ENCODE assay signal across 1 cellular context in the genomic region with DNA sequence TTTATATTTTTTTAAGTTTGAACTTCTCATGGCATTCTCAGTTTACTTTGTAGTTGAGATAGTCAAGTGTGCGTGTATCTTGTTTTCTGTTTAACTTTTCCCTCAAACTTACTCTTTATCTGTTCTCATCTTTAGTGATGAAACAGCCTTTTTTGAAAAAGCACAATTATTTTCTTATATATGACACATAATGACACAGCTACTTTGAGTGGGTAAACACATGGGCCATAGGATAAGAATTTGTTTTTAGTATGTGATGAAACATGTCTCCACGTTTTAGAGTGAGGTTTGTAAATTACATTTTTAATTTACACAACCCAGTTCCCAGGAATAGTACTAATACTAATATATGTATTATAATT.
TF ChIP-seq lines count a peak whose summit lies in the region.

No MANE protein-coding gene starts in this region.

TF ChIP-seq in K562, 482 proteins besides CTCF, POLR2A, EP300 and RAD21 (continued from another document and continues in another):
- TF ChIP-seq PCBP2 (IDR thresholded peaks at IDR 0.05; ENCODE audit: low read depth, low read length, poor library complexity, severe bottlenecking) (no peak), TAL1 (IDR thresholded peaks at IDR 0.05) (peak; percentile 41), ZNF146 (CRISPR knock-in tag; IDR thresholded peaks at IDR 0.05; ENCODE audit: unreplicated experiment) (no peak), TRIM28 (IDR thresholded peaks at IDR 0.05) (no peak), NBN (IDR thresholded peaks at IDR 0.05; ENCODE audit: low read depth) (no peak), MED1 (CRISPR knock-in tag; IDR thresholded peaks at IDR 0.05; ENCODE audit: borderline replicate concordance) (no peak), RCOR1 (IDR thresholded peaks at IDR 0.05; ENCODE audit: borderline replicate concordance in 1 of 2, low read depth in 2 of 2, low read length in 2 of 2) (0 out of 4 replicates have a peak, but pooled peaks of 1 of the 2 experiments have one; percentile 14), ASH1L (IDR thresholded peaks at IDR 0.05; ENCODE audit: borderline replicate concordance, low read depth, partially characterized antibody) (peak; percentile 31), SETDB1 (IDR thresholded peaks at IDR 0.05; ENCODE audit: low read length) (no peak), SMAD3 (CRISPR knock-in tag; conservative IDR thresholded peaks at IDR 0.05) (no peak), ZC3H8 (IDR thresholded peaks at IDR 0.05) (no peak), MYC (IDR thresholded peaks at IDR 0.05; ENCODE audit: low read depth, low read length) (peak; percentile 38; the same call in 1 of the 2 replicates), MYC (CRISPR knock-in tag; IDR thresholded peaks at IDR 0.05; ENCODE audit: borderline replicate concordance, low read depth) (no peak), ZNF766 (CRISPR knock-in tag; conservative IDR thresholded peaks at IDR 0.05) (no peak), SIN3B (IDR thresholded peaks at IDR 0.05; ENCODE audit: low read depth) (no peak), DPF2 (IDR thresholded peaks at IDR 0.05) (peak; percentile 87), ZNF311 (CRISPR knock-in tag; IDR thresholded peaks at IDR 0.05) (no peak), TEAD4 (IDR thresholded peaks at IDR 0.05; ENCODE audit: low read length) (peak; percentile 49), TEAD4 (CRISPR knock-in tag; IDR thresholded peaks at IDR 0.05; ENCODE audit: borderline replicate concordance) (no peak), LARP7 (IDR thresholded peaks at IDR 0.05) (no peak), XRCC3 (IDR thresholded peaks at IDR 0.05) (no peak), NCOA1 (IDR thresholded peaks at IDR 0.05; ENCODE audit: low read depth) (no peak), ZNF143 (CRISPR knock-in tag; IDR thresholded peaks at IDR 0.05) (no peak), TRIM24 (IDR thresholded peaks at IDR 0.05) (peak in 1 of 2 experiments; percentile 46; a peak in 1 of 4 replicates), TAF7 (tag; IDR thresholded peaks at IDR 0.05) (no peak), MIER1 (IDR thresholded peaks at IDR 0.05; ENCODE audit: low read depth) (no peak), KDM1A (IDR thresholded peaks at IDR 0.05) (no peak), SMARCA4 (IDR thresholded peaks at IDR 0.05) (peak; percentile 83; the same call in 1 of the 2 replicates), JUND (IDR thresholded peaks at IDR 0.05; ENCODE audit: borderline replicate concordance, low read depth, low read length) (peak; percentile 65), JUND (tag; IDR thresholded peaks at IDR 0.05; ENCODE audit: borderline replicate concordance, low read depth, low read length) (peak; percentile 58; the same call in 1 of the 3 replicates), NONO (IDR thresholded peaks at IDR 0.05; ENCODE audit: low read depth in 2 of 2, low read length in 1 of 2) (no peak), HDAC6 (IDR thresholded peaks at IDR 0.05; ENCODE audit: low read depth, low read length) (no peak), ZFP30 (CRISPR knock-in tag; IDR thresholded peaks at IDR 0.05; ENCODE audit: borderline replicate concordance) (no peak), PHF8 (IDR thresholded peaks at IDR 0.05; ENCODE audit: borderline replicate concordance, low read length) (no peak)
- TF ChIP-seq, protein P1, sequence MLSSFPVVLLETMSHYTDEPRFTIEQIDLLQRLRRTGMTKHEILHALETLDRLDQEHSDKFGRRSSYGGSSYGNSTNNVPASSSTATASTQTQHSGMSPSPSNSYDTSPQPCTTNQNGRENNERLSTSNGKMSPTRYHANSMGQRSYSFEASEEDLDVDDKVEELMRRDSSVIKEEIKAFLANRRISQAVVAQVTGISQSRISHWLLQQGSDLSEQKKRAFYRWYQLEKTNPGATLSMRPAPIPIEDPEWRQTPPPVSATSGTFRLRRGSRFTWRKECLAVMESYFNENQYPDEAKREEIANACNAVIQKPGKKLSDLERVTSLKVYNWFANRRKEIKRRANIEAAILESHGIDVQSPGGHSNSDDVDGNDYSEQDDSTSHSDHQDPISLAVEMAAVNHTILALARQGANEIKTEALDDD (IDR thresholded peaks at IDR 0.05): no peak
- TF ChIP-seq, protein P2, sequence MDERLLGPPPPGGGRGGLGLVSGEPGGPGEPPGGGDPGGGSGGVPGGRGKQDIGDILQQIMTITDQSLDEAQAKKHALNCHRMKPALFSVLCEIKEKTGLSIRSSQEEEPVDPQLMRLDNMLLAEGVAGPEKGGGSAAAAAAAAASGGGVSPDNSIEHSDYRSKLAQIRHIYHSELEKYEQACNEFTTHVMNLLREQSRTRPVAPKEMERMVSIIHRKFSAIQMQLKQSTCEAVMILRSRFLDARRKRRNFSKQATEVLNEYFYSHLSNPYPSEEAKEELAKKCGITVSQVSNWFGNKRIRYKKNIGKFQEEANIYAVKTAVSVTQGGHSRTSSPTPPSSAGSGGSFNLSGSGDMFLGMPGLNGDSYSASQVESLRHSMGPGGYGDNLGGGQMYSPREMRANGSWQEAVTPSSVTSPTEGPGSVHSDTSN (CRISPR knock-in tag; IDR thresholded peaks at IDR 0.05; ENCODE audit: low read depth): no peak
- TF ChIP-seq, protein P2 (tag; conservative IDR thresholded peaks at IDR 0.05; ENCODE audit: low read depth): 0 out of 2 replicates have a peak, but pooled peaks have one; percentile 45
- TF ChIP-seq, protein P3, sequence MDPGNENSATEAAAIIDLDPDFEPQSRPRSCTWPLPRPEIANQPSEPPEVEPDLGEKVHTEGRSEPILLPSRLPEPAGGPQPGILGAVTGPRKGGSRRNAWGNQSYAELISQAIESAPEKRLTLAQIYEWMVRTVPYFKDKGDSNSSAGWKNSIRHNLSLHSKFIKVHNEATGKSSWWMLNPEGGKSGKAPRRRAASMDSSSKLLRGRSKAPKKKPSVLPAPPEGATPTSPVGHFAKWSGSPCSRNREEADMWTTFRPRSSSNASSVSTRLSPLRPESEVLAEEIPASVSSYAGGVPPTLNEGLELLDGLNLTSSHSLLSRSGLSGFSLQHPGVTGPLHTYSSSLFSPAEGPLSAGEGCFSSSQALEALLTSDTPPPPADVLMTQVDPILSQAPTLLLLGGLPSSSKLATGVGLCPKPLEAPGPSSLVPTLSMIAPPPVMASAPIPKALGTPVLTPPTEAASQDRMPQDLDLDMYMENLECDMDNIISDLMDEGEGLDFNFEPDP (CRISPR knock-in tag; IDR thresholded peaks at IDR 0.05): no peak
- TF ChIP-seq, protein P4, sequence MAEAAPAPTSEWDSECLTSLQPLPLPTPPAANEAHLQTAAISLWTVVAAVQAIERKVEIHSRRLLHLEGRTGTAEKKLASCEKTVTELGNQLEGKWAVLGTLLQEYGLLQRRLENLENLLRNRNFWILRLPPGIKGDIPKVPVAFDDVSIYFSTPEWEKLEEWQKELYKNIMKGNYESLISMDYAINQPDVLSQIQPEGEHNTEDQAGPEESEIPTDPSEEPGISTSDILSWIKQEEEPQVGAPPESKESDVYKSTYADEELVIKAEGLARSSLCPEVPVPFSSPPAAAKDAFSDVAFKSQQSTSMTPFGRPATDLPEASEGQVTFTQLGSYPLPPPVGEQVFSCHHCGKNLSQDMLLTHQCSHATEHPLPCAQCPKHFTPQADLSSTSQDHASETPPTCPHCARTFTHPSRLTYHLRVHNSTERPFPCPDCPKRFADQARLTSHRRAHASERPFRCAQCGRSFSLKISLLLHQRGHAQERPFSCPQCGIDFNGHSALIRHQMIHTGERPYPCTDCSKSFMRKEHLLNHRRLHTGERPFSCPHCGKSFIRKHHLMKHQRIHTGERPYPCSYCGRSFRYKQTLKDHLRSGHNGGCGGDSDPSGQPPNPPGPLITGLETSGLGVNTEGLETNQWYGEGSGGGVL (CRISPR knock-in tag; IDR thresholded peaks at IDR 0.05): no peak
- TF ChIP-seq, protein P5, sequence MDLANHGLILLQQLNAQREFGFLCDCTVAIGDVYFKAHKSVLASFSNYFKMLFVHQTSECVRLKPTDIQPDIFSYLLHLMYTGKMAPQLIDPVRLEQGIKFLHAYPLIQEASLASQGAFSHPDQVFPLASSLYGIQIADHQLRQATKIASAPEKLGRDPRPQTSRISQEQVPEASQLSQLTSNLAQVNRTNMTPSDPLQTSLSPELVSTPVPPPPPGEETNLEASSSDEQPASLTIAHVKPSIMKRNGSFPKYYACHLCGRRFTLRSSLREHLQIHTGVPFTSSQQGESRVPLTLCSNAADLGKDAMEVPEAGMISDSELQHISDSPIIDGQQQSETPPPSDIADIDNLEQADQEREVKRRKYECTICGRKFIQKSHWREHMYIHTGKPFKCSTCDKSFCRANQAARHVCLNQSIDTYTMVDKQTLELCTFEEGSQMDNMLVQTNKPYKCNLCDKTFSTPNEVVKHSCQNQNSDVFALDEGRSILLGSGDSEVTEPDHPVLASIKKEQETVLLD (IDR thresholded peaks at IDR 0.05): no peak
- TF ChIP-seq, protein P6, sequence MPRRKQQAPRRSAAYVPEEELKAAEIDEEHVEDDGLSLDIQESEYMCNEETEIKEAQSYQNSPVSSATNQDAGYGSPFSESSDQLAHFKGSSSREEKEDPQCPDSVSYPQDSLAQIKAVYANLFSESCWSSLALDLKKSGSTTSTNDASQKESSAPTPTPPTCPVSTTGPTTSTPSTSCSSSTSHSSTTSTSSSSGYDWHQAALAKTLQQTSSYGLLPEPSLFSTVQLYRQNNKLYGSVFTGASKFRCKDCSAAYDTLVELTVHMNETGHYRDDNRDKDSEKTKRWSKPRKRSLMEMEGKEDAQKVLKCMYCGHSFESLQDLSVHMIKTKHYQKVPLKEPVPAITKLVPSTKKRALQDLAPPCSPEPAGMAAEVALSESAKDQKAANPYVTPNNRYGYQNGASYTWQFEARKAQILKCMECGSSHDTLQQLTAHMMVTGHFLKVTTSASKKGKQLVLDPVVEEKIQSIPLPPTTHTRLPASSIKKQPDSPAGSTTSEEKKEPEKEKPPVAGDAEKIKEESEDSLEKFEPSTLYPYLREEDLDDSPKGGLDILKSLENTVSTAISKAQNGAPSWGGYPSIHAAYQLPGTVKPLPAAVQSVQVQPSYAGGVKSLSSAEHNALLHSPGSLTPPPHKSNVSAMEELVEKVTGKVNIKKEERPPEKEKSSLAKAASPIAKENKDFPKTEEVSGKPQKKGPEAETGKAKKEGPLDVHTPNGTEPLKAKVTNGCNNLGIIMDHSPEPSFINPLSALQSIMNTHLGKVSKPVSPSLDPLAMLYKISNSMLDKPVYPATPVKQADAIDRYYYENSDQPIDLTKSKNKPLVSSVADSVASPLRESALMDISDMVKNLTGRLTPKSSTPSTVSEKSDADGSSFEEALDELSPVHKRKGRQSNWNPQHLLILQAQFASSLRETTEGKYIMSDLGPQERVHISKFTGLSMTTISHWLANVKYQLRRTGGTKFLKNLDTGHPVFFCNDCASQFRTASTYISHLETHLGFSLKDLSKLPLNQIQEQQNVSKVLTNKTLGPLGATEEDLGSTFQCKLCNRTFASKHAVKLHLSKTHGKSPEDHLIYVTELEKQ (CRISPR knock-in tag; IDR thresholded peaks at IDR 0.05): no peak
- TF ChIP-seq, protein P7, sequence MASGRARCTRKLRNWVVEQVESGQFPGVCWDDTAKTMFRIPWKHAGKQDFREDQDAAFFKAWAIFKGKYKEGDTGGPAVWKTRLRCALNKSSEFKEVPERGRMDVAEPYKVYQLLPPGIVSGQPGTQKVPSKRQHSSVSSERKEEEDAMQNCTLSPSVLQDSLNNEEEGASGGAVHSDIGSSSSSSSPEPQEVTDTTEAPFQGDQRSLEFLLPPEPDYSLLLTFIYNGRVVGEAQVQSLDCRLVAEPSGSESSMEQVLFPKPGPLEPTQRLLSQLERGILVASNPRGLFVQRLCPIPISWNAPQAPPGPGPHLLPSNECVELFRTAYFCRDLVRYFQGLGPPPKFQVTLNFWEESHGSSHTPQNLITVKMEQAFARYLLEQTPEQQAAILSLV (tag; IDR thresholded peaks at IDR 0.05): no peak
- TF ChIP-seq, protein P8, sequence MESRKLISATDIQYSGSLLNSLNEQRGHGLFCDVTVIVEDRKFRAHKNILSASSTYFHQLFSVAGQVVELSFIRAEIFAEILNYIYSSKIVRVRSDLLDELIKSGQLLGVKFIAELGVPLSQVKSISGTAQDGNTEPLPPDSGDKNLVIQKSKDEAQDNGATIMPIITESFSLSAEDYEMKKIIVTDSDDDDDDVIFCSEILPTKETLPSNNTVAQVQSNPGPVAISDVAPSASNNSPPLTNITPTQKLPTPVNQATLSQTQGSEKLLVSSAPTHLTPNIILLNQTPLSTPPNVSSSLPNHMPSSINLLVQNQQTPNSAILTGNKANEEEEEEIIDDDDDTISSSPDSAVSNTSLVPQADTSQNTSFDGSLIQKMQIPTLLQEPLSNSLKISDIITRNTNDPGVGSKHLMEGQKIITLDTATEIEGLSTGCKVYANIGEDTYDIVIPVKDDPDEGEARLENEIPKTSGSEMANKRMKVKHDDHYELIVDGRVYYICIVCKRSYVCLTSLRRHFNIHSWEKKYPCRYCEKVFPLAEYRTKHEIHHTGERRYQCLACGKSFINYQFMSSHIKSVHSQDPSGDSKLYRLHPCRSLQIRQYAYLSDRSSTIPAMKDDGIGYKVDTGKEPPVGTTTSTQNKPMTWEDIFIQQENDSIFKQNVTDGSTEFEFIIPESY (CRISPR knock-in tag; IDR thresholded peaks at IDR 0.05): no peak
- TF ChIP-seq, protein P9, sequence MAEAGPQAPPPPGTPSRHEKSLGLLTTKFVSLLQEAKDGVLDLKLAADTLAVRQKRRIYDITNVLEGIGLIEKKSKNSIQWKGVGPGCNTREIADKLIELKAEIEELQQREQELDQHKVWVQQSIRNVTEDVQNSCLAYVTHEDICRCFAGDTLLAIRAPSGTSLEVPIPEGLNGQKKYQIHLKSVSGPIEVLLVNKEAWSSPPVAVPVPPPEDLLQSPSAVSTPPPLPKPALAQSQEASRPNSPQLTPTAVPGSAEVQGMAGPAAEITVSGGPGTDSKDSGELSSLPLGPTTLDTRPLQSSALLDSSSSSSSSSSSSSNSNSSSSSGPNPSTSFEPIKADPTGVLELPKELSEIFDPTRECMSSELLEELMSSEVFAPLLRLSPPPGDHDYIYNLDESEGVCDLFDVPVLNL (CRISPR knock-in tag; IDR thresholded peaks at IDR 0.05; ENCODE audit: low read depth): no peak
